Comparison of ENCODE assay signal across 16 cellular contexts in genomic region chr18:61612517-61612916, GRCh38.
DNase-seq lines count a peak whose midpoint lies in the region; ATAC-seq and TF ChIP-seq lines count a peak whose summit lies in the region.
"Had no signal": no experiment of that assay in that cellular context is flagged by ENCODE, and none has a peak within 500 bp of the region (broad histone marks: within the 10 kb centered on the region; RNA-seq: fewer than 3 reads in every experiment).

No MANE protein-coding gene starts in this region.

- H3K4me3 Mint-ChIP-seq in CD14-positive monocyte (no peak overlapping the region), WTC11 (no peak overlapping the region)
- no peak overlapping the region for H3K4me3 Mint-ChIP-seq in effector memory CD8-positive, alpha-beta T cell
- H3K4me3 Mint-ChIP-seq: CD4-positive, alpha-beta T cell; natural killer cell treated with Interleukin-12 subunit alpha and Interleukin-12 subunit beta and Interleukin-15 and Interleukin-18, amount 100 ng/mL, for 72 hours had no signal

- POLR2A ChIA-PET in WTC11 (lab: Charles Lee): no interaction called here

- ATAC-seq in WTC11 (peak; percentile 65), left lobe of liver (peak; percentile 63), GM19324 (IDR thresholded peaks at IDR 0.05; ENCODE audit: low FRiP score, unreplicated experiment) (no peak)
- no peak for ATAC-seq in effector memory CD8-positive, alpha-beta T cell (replicated peaks)
- ATAC-seq: natural killer cell treated with Interleukin-12 subunit alpha and Interleukin-12 subunit beta and Interleukin-15 and Interleukin-18, amount 100 ng/mL, for 72 hours had no signal

- H3K27ac Mint-ChIP-seq in CD14-positive monocyte (no peak overlapping the region), WTC11 (no peak overlapping the region)
- H3K27ac Mint-ChIP-seq in effector memory CD8-positive, alpha-beta T cell: no peak overlapping the region
- H3K27ac Mint-ChIP-seq: CD4-positive, alpha-beta T cell; natural killer cell treated with Interleukin-12 subunit alpha and Interleukin-12 subunit beta and Interleukin-15 and Interleukin-18, amount 100 ng/mL, for 72 hours had no signal

- intact Hi-C loops in CD14-positive monocyte (cut with micrococcal nuclease): no loop called here

- H3K27me3 Mint-ChIP-seq in CD14-positive monocyte (ENCODE audit: low read depth in 3 of 3) (peaks cover 0 to 2% (median under 1%) of the 10 kb centered on the region in 3 donors), WTC11 (ENCODE audit: low read depth) (peaks cover 5% of the 10 kb centered on the region; the same call in 1 of the 2 replicates)
- no peaks in the 10 kb centered on the region for H3K27me3 Mint-ChIP-seq in effector memory CD8-positive, alpha-beta T cell

- TF ChIP-seq CTCF in CD14-positive monocyte (IDR thresholded peaks at IDR 0.05) (peak; percentile 28), WTC11 (IDR thresholded peaks at IDR 0.05) (no peak)

- no peak for DNase-seq in CD14-positive monocyte (ENCODE audit: low spot score)
- DNase-seq in Kasumi-1 (lab: John Stamatoyannopoulos, UW): peak; percentile 50 to 63
- no peak for DNase-seq in WTC11 (ENCODE audit: low spot score)
- DNase-seq in left lobe of liver (ENCODE audit: low spot score): no peak
- no peak for DNase-seq in effector memory CD8-positive, alpha-beta T cell
- no peak for DNase-seq in iPS-NIHi11 (ENCODE audit: low spot score)
- no peak for DNase-seq in activated T-cell treated with anti-CD3 and anti-CD28 coated beads, Interleukin-2, amount 50 U/mL, for 48 hours
- DNase-seq: activated CD4-positive, alpha-beta T cell treated with anti-CD3 and anti-CD28 coated beads, Interleukin-2, amount 50 U/mL, for 1 hour; amygdala; CD4-positive, alpha-beta T cell; NCI-H2029; NK-92 treated with Interleukin-12 subunit alpha and Interleukin-12 subunit beta, amount 100 ng/mL, for 24 hours; sigmoid colon; T-helper 1 cell had no signal

- no peaks in the 10 kb centered on the region for H3K36me3 Mint-ChIP-seq in CD14-positive monocyte
- peaks cover 62% of the 10 kb centered on the region for H3K36me3 Mint-ChIP-seq in WTC11
- no peaks in the 10 kb centered on the region for H3K36me3 Mint-ChIP-seq in effector memory CD8-positive, alpha-beta T cell (ENCODE audit: insufficient read depth)
- H3K36me3 Mint-ChIP-seq: natural killer cell treated with Interleukin-12 subunit alpha and Interleukin-12 subunit beta and Interleukin-15 and Interleukin-18, amount 100 ng/mL, for 72 hours had no signal

- CTCF ChIA-PET in WTC11 (lab: Charles Lee): interaction anchor here (0.6 to 1.8 kb wide), 4 partner anchors 23 to 30 kb away, joined by 3 to 9 read pairs (median 4); no protein-coding TSS in a partner anchor

- H3K9me3 Mint-ChIP-seq in CD14-positive monocyte (peaks cover 0 to 2% (median 0%) of the 10 kb centered on the region in 7 donors), WTC11 (peaks cover 66% of the 10 kb centered on the region)
- H3K9me3 Mint-ChIP-seq in effector memory CD8-positive, alpha-beta T cell: no peaks in the 10 kb centered on the region
- H3K9me3 Mint-ChIP-seq: CD4-positive, alpha-beta T cell; natural killer cell treated with Interleukin-12 subunit alpha and Interleukin-12 subunit beta and Interleukin-15 and Interleukin-18, amount 100 ng/mL, for 72 hours had no signal

- peaks cover 6% of the 10 kb centered on the region for H3K4me1 Mint-ChIP-seq in CD14-positive monocyte
- H3K4me1 Mint-ChIP-seq in WTC11: peaks cover 50% of the 10 kb centered on the region
- no peaks in the 10 kb centered on the region for H3K4me1 Mint-ChIP-seq in effector memory CD8-positive, alpha-beta T cell (ENCODE audit: low read depth in 2 of 2)

TF ChIP-seq in WTC11, 78 proteins besides CTCF, POLR2A, EP300 and RAD21:
- no peak for TF ChIP-seq ZNF263 (CRISPR knock-in tag; IDR thresholded peaks at IDR 0.05; ENCODE audit: low read depth)
- TF ChIP-seq GABPB1 (CRISPR knock-in tag; IDR thresholded peaks at IDR 0.05): no peak
- TF ChIP-seq TP53 (CRISPR knock-in tag; IDR thresholded peaks at IDR 0.05): no peak
- no peak for TF ChIP-seq ZNF219 (CRISPR knock-in tag; IDR thresholded peaks at IDR 0.05; ENCODE audit: borderline replicate concordance)
- no peak for TF ChIP-seq MYBL2 (CRISPR knock-in tag; IDR thresholded peaks at IDR 0.05)
- TF ChIP-seq USF2 (CRISPR knock-in tag; IDR thresholded peaks at IDR 0.05): no peak
- no peak for TF ChIP-seq MAX (CRISPR knock-in tag; IDR thresholded peaks at IDR 0.05)
- no peak for TF ChIP-seq KAT7 (CRISPR knock-in tag; IDR thresholded peaks at IDR 0.05; ENCODE audit: borderline replicate concordance)
- no peak for TF ChIP-seq SMAD4 (CRISPR knock-in tag; IDR thresholded peaks at IDR 0.05)
- TF ChIP-seq ELF4 (CRISPR knock-in tag; IDR thresholded peaks at IDR 0.05; ENCODE audit: low read depth): no peak
- no peak for TF ChIP-seq TEAD1 (CRISPR knock-in tag; IDR thresholded peaks at IDR 0.05)
- no peak for TF ChIP-seq ZBTB43 (CRISPR knock-in tag; IDR thresholded peaks at IDR 0.05)
- TF ChIP-seq FOXJ3 (CRISPR knock-in tag; IDR thresholded peaks at IDR 0.05; ENCODE audit: borderline replicate concordance): no peak
- TF ChIP-seq TCF7 (CRISPR knock-in tag; IDR thresholded peaks at IDR 0.05; ENCODE audit: low read depth): no peak
- TF ChIP-seq CDX4 (CRISPR knock-in tag; IDR thresholded peaks at IDR 0.05; ENCODE audit: borderline replicate concordance): no peak
- TF ChIP-seq FOXP4 (CRISPR knock-in tag; IDR thresholded peaks at IDR 0.05): no peak
- no peak for TF ChIP-seq CREB1 (CRISPR knock-in tag; IDR thresholded peaks at IDR 0.05)
- TF ChIP-seq OVOL2 (CRISPR knock-in tag; IDR thresholded peaks at IDR 0.05; ENCODE audit: borderline replicate concordance): no peak
- no peak for TF ChIP-seq GRHL2 (CRISPR knock-in tag; IDR thresholded peaks at IDR 0.05; ENCODE audit: insufficient replicate concordance, severe bottlenecking)

Comparison
In these comparisons a context has a peak if more than half of its experiments do, and no peak if none do; other contexts are left out.
1. DNase-seq: peak in Kasumi-1 (2 of 2); none in CD14-positive monocyte (single experiment), WTC11 (single experiment), left lobe of liver (single experiment), effector memory CD8-positive, alpha-beta T cell (0 of 3), iPS-NIHi11 (single experiment) and activated T-cell treated with anti-CD3 and anti-CD28 coated beads, Interleukin-2, amount 50 U/mL, for 48 hours (0 of 2).
2. ATAC-seq: peak in WTC11 (single experiment) and left lobe of liver (single experiment); none in effector memory CD8-positive, alpha-beta T cell (single experiment) and GM19324 (single experiment).